ENCODE assay signal across 8 cellular contexts in the genomic region with DNA sequence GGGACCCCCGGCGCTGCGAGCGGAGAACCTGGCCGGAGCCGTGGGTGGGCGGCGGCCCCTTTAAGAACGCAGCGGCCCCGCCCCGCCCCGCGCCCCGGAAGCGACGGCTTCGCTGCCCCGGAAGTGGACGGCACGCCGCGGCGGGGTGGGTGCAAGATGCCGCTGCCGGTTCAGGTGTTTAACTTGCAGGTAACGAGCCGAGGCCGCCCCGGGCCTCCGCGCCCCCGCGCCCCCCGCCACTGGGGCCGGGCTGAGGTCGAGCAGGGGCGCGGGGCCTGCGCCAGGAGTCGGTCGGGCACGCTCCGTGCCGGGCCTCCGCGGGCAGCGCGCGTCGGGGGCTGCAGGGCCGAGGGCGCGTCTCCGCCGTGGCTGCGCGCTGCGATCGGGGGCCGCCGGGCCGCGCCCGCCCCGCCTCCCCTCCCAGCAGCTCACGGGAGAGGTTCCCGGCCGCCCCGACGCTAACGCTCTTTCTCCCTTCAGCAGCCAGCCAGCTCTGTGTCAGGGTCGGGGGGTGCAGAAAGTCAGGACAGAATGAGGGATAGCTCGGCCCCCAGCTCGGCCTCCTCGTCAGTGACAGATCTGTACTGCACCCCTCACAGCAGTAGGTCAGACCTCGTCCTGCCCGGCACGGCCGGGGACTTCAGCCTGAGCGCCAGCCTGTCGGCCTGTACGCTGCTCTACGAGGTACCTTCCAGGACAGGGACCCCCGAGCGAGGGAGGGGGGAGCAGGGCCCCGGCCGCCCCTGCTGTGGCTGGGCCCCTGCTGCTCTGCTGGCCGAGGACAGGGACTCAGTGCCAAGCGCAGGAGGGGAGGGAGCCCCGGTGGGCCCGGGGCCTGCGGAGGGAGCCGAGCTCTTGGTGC. TPM values are rescaled to one million over a fixed set of nuclear protein-coding genes. Genes with fewer than 3 reads are reported as not detected.
DNase-seq lines count a peak whose midpoint lies in the region; ATAC-seq and TF ChIP-seq lines count a peak whose summit lies in the region.

TSS of gene GPS1 (plus strand) at position 123 of the 862 bp plus-strand sequence. CDS start at position 157, 34 bp downstream.
TSS of gene RFNG (minus strand) at position 36 of the 862 bp plus-strand sequence. CDS start 45 bp downstream, outside the sequence.

- no peaks in the 10 kb centered on the region for H3K27me3 ChIP-seq in GM06990 (replicated peaks; ENCODE audit: control insufficient read depth, insufficient read depth, low read length)
- no peaks in the 10 kb centered on the region for H3K27me3 ChIP-seq in endodermal cell (ENCODE audit: control insufficient read depth, insufficient read depth, low read length, poor library complexity, severe bottlenecking)

- ATAC-seq in HG02852 (IDR thresholded peaks at IDR 0.05; ENCODE audit: unreplicated experiment) (peak; percentile 58), HG03442 (IDR thresholded peaks at IDR 0.05; ENCODE audit: unreplicated experiment) (no peak)

- H3K36me3 Mint-ChIP-seq in endodermal cell (ENCODE audit: low read depth), result peaks cover 14% of the 10 kb centered on the region
- H3K36me3 Mint-ChIP-seq in mesothelial cell of epicardium, result peaks cover 7% of the 10 kb centered on the region

- no peak within 1 kb of the TSS for H3K27ac ChIP-seq in endodermal cell (ENCODE audit: low read depth, low read length)

- H3K27ac Mint-ChIP-seq in endodermal cell (peak within 1 kb of the TSS; percentile 61), mesothelial cell of epicardium (peak within 1 kb of the TSS; percentile 78)

- H3K9ac ChIP-seq in endodermal cell (ENCODE audit: extremely low read depth, low read length, poor library complexity, severe bottlenecking), result peak within 1 kb of the TSS; percentile 71

- H3K9me3 Mint-ChIP-seq in endodermal cell, result no peaks in the 10 kb centered on the region
- no peaks in the 10 kb centered on the region for H3K9me3 Mint-ChIP-seq in mesothelial cell of epicardium

- H3K4me1 Mint-ChIP-seq in endodermal cell (peaks cover 4% of the 10 kb centered on the region), mesothelial cell of epicardium (peaks cover 13% of the 10 kb centered on the region)

- H3K27me3 Mint-ChIP-seq in endodermal cell (ENCODE audit: insufficient read depth), result no peaks in the 10 kb centered on the region
- no peaks in the 10 kb centered on the region for H3K27me3 Mint-ChIP-seq in mesothelial cell of epicardium (ENCODE audit: low read depth)

- 0 to 1% methylated on average over 27 to 94 of the region's 94 CpGs for WGBS in endodermal cell (ENCODE audit: insufficient coverage in 1 of 2, insufficient read length in 1 of 2), 2 experiments

- DNase-seq in GM06990 (ENCODE audit: extremely low read depth, insufficient read length) (peak; percentile 81), NCI-H748 treated with DMSO at 0.1 percent for 48 hours (lab: John Stamatoyannopoulos, UW) (peak; percentile 41), endodermal cell (peak; percentile 93), mesothelial cell of epicardium (ENCODE audit: low spot score in 2 of 2, unreplicated experiment in 2 of 2) (peak; percentile 70 to 81)
- DNase-seq in activated CD8-positive, alpha-beta memory T cell treated with anti-CD3 and anti-CD28 coated beads for 48 hours (ENCODE audit: low read depth in 2 of 3, low spot score in 2 of 3), result peak; percentile 61 to 72 (median 71)
- peak; percentile 68 for DNase-seq in stimulated activated CD8-positive, alpha-beta memory T cell treated with anti-CD3 and anti-CD28 coated beads, Interleukin-15, amount 100 ng/mL, for 24 hours (ENCODE audit: low read depth)

- H3K4me3 ChIP-seq in GM06990 (replicated peaks; ENCODE audit: low read depth, low read length) (peak within 1 kb of the TSS; percentile 89), endodermal cell (ENCODE audit: low read length) (peak within 1 kb of the TSS; percentile 89)

- TF ChIP-seq CTCF in GM06990 (IDR thresholded peaks at IDR 0.05; ENCODE audit: insufficient read depth, low read length, poor library complexity, severe bottlenecking) (no peak), endodermal cell (conservative IDR thresholded peaks at IDR 0.05) (no peak), mesothelial cell of epicardium (IDR thresholded peaks at IDR 0.05; ENCODE audit: unreplicated experiment) (no peak)

- H3K36me3 ChIP-seq in GM06990 (ENCODE audit: control insufficient read depth, insufficient read depth, low read length) (peaks cover 21% of the 10 kb centered on the region), endodermal cell (ENCODE audit: control insufficient read depth, insufficient read depth, low read length) (peaks cover 52% of the 10 kb centered on the region)

- no peaks in the 10 kb centered on the region for H3K4me1 ChIP-seq in endodermal cell (ENCODE audit: control insufficient read depth, insufficient read depth, low read length)

- no peaks in the 10 kb centered on the region for H3K9me3 ChIP-seq in endodermal cell (ENCODE audit: control insufficient read depth, low read length)

- H3K4me3 Mint-ChIP-seq in endodermal cell (peak within 1 kb of the TSS; percentile 78), mesothelial cell of epicardium (peak within 1 kb of the TSS; percentile 89)

RNA-seq across cellular contexts. Expression of gene GPS1, which starts in this region (rescaled TPM):
- 100 to 1,000 TPM; 152 to 153 TPM for total RNA-seq in endodermal cell
- 128 TPM for polyA plus RNA-seq in endodermal cell (2013, experiment 1 of 2)
- 119 TPM for polyA plus RNA-seq in endodermal cell (2013, experiment 2 of 2)
- 104 to 113 TPM (median 105 TPM) in 3 replicates for total RNA-seq in mesothelial cell of epicardium

RNA-seq across cellular contexts. Expression of gene RFNG, which starts in this region (rescaled TPM):
- total RNA-seq in endodermal cell (10 to 100 TPM; 46.3 to 54.5 TPM), mesothelial cell of epicardium (53.8 to 57.3 TPM (median 55.6 TPM) in 3 replicates)
- 44.6 TPM for polyA plus RNA-seq in endodermal cell (2013, experiment 1 of 2)
- polyA plus RNA-seq in endodermal cell (2013, experiment 2 of 2), result 43.4 TPM

Comparison
In these comparisons a context has a peak if more than half of its experiments do, and no peak if none do; other contexts are left out.
1. DNase-seq: peak in every context shown above with its lines; median percentile 93 in endodermal cell; 81 in GM06990; 76 in mesothelial cell of epicardium; 71 in activated CD8-positive, alpha-beta memory T cell treated with anti-CD3 and anti-CD28 coated beads for 48 hours; 68 in stimulated activated CD8-positive, alpha-beta memory T cell treated with anti-CD3 and anti-CD28 coated beads, Interleukin-15, amount 100 ng/mL, for 24 hours; 41 in NCI-H748 treated with DMSO at 0.1 percent for 48 hours.